Comparison of ENCODE assay signal across 8 cellular contexts in genomic region chr6:40520683-40521082, GRCh38.
"Had no signal": no experiment of that assay in that cellular context is flagged by ENCODE, and none has a peak within 500 bp of the region (broad histone marks: within the 10 kb centered on the region; RNA-seq: fewer than 3 reads in every experiment).

No MANE protein-coding gene starts in this region.

- H3K9me3 ChIP-seq: pancreas, tibial artery had no signal

- ATAC-seq: activated CD8-positive, alpha-beta memory T cell treated with anti-CD3 and anti-CD28 coated beads, Interleukin-2, amount 10 ng/mL, durations not matched to agents 7 days and 5 days; activated T-cell treated with anti-CD3 and anti-CD28 coated beads, Interleukin-2, amount 50 U/mL, for 72 hours; foreskin keratinocyte had no signal

- H3K4me1 ChIP-seq: foreskin keratinocyte, pancreas, tibial artery had no signal

- H3K36me3 ChIP-seq: cardiac muscle cell, pancreas, tibial artery had no signal

- DNase-seq: activated CD4-positive, alpha-beta T cell treated with anti-CD3 and anti-CD28 coated beads, Interleukin-2, amount 50 U/mL, for 4 hours; activated CD8-positive, alpha-beta memory T cell treated with anti-CD3 and anti-CD28 coated beads, Interleukin-2, amount 10 ng/mL, durations not matched to agents 7 days and 5 days; activated T-cell treated with anti-CD3 and anti-CD28 coated beads, Interleukin-2, amount 50 U/mL, for 72 hours; foreskin keratinocyte; head of caudate nucleus; pancreas; tibial artery had no signal

- H3K27me3 ChIP-seq: cardiac muscle cell, foreskin keratinocyte, pancreas had no signal

- H3K27ac ChIP-seq: cardiac muscle cell, foreskin keratinocyte, pancreas, tibial artery had no signal

- H3K4me3 ChIP-seq: cardiac muscle cell, pancreas, tibial artery had no signal
